Comparison of ENCODE assay signal across 21 cellular contexts in genomic region chr5:7529880-7530279, GRCh38.
"Had no signal": no experiment of that assay in that cellular context is flagged by ENCODE, and none has a peak within 500 bp of the region (broad histone marks: within the 10 kb centered on the region; RNA-seq: fewer than 3 reads in every experiment).

No MANE protein-coding gene starts in this region.

- H3K27me3 ChIP-seq: gastrocnemius medialis, ovary, spleen, tibial nerve, upper lobe of left lung had no signal

- H3K4me1 ChIP-seq: lower lobe of right lung, spleen, tibial nerve, upper lobe of left lung had no signal

- H3K27ac ChIP-seq: gastrocnemius medialis, lower lobe of right lung, ovary, psoas muscle, skin epidermis, spleen, thoracic aorta, tibial nerve, upper lobe of left lung had no signal

- FAIRE-seq: keratinocyte, urothelium cell line had no signal

- H3K36me3 ChIP-seq: gastrocnemius medialis, lower lobe of right lung, ovary, spleen, thoracic aorta, tibial nerve, upper lobe of left lung had no signal

- H3K4me3 ChIP-seq: gastrocnemius medialis, lower lobe of right lung, ovary, psoas muscle, skin epidermis, spleen, thoracic aorta, tibial nerve, upper lobe of left lung had no signal

- DNase-seq: cortex of kidney; effector CD4-positive, alpha-beta T cell; foreskin fibroblast; gastrocnemius medialis; head of caudate nucleus; left ventricle myocardium superior; lower lobe of right lung; natural killer cell; occipital lobe; ovary; posterior cingulate gyrus; psoas muscle; spleen; stimulated activated naive B cell treated with anti-CD40 and anti-IgM and Interleukin-4, amounts not matched to agents 10 μg/mL and 1 μg/mL and 100 μg/mL, for 72 hours; upper lobe of left lung had no signal

- H3K9me3 ChIP-seq: gastrocnemius medialis, lower lobe of right lung, ovary, psoas muscle, spleen, thoracic aorta, tibial nerve, upper lobe of left lung had no signal

- ATAC-seq: gastrocnemius medialis; left ventricle myocardium superior; lower lobe of right lung; natural killer cell; psoas muscle; right cardiac atrium; stimulated activated naive B cell treated with anti-CD40 and anti-IgM and Interleukin-4, amounts not matched to agents 10 μg/mL and 1 μg/mL and 100 μg/mL, for 72 hours had no signal
